Comparison of ENCODE assay signal across 18 cellular contexts in the genomic region with DNA sequence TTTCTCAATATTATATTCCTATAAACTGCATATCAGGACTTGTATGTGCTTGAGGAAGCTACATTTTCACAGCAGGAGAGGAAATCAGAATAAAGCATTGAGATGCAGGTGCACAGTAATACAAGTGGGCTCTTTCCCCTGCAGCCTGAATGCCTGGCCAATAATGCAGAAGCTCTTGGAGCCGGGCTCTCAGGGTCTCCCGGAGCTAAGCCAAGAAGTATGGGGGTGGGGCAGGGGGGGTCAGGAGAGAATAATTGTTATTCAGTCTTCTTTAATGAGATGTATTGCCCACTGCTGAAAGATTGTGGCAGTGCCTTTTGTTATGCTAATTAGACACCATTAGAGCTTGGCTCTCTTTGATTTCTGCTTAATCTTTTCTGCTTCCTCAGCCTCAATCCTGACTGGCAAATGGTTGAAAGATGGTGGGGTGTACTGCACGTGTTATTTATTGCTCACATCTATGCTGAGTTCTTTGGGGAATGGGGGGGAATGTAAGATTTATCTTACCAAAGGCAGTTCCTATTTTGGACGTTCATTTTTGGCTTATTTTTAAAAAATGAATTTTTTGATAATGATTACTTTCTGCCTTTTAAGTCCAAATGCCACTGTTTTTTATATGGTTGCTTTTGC.
A peak's percentile ranks its signal among the peaks of the same experiment; 100 is the strongest.
DNase-seq lines count a peak whose midpoint lies in the region; ATAC-seq, FAIRE-seq and TF ChIP-seq lines count a peak whose summit lies in the region.
"Had no signal": no experiment of that assay in that cellular context is flagged by ENCODE, and none has a peak within 500 bp of the region (broad histone marks: within the 10 kb centered on the region; RNA-seq: fewer than 3 reads in every experiment).

No MANE protein-coding gene starts in this region.

- H2AK5ac ChIP-seq in H9 (ENCODE audit: insufficient read length, low read length): no peak overlapping the region

- no peak overlapping the region for H2BK5ac ChIP-seq in H9 (ENCODE audit: insufficient read length, low read length)

- H2BK20ac ChIP-seq in H9 (ENCODE audit: low read depth, low read length, poor library complexity, severe bottlenecking): no peak overlapping the region

- no peak overlapping the region for H4K5ac ChIP-seq in H9 (ENCODE audit: insufficient read length, low read depth, low read length)

- no peak overlapping the region for H2BK12ac ChIP-seq in H9 (ENCODE audit: insufficient read length, low read depth, low read length)

- no peak overlapping the region for H2BK15ac ChIP-seq in H9 (ENCODE audit: low read depth, low read length)

- TF ChIP-seq CTCF in H9 (conservative IDR thresholded peaks at IDR 0.05): no peak

- H3K27ac Mint-ChIP-seq in H9: peak overlapping the region; percentile 73 to 97 (median 96); a peak in 5 of 7 replicates
- H3K27ac Mint-ChIP-seq in CD8-positive, alpha-beta memory T cell: no peak overlapping the region
- H3K27ac Mint-ChIP-seq in activated T-cell treated with anti-CD3 and anti-CD28 coated beads, Interleukin-2, amount 50 U/mL, for 72 hours: no peak overlapping the region
- H3K27ac Mint-ChIP-seq: IgD-negative memory B cell; stimulated activated naive CD8-positive, alpha-beta T cell treated with anti-CD3 and anti-CD28 coated beads, Interleukin-15, amount 100 ng/mL, for 72 hours had no signal

- no peaks in the 10 kb centered on the region; the same call in 1 of the 2 replicates for H3K79me2 ChIP-seq in H9 (ENCODE audit: insufficient read depth, low read length)

- DNase-seq in H9 (peak; percentile 90), NCI-H146 treated with DMSO at 0.1 percent for 48 hours (lab: John Stamatoyannopoulos, UW; ENCODE audit: unreplicated experiment) (peak; percentile 94), NCI-H748 (lab: John Stamatoyannopoulos, UW; ENCODE audit: unreplicated experiment) (peak; percentile 97), iPS-NIHi11 (ENCODE audit: low spot score) (peak; percentile 78), frontal cortex (ENCODE audit: low spot score in 2 of 2) (no peak)
- DNase-seq in CD8-positive, alpha-beta memory T cell: no peak
- DNase-seq in activated T-cell treated with anti-CD3 and anti-CD28 coated beads, Interleukin-2, amount 50 U/mL, for 72 hours: no peak
- DNase-seq: aorta; left ventricle myocardium superior; psoas muscle; stimulated activated naive CD8-positive, alpha-beta T cell treated with anti-CD3 and anti-CD28 coated beads, Interleukin-15, amount 100 ng/mL, for 72 hours had no signal

- H3K56ac ChIP-seq in H9 (ENCODE audit: insufficient read length, low read depth, low read length): no peak overlapping the region

- H3K9me3 ChIP-seq in H9 (ENCODE audit: control insufficient read depth, low read depth, low read length): peaks cover 3% of the 10 kb centered on the region
- no peaks in the 10 kb centered on the region for H3K9me3 ChIP-seq in CD8-positive, alpha-beta memory T cell (ENCODE audit: low read length)
- H3K9me3 ChIP-seq: psoas muscle had no signal

- peaks cover 62 to 72% of the 10 kb centered on the region in 2 experiments for H3K4me1 Mint-ChIP-seq in H9
- H3K4me1 Mint-ChIP-seq in CD8-positive, alpha-beta memory T cell: peaks cover 14 to 19% (median 17%) of the 10 kb centered on the region in 3 donors
- peaks cover 15% of the 10 kb centered on the region for H3K4me1 Mint-ChIP-seq in activated T-cell treated with anti-CD3 and anti-CD28 coated beads, Interleukin-2, amount 50 U/mL, for 72 hours (ENCODE audit: low read depth)
- H3K4me1 Mint-ChIP-seq: stimulated activated naive CD8-positive, alpha-beta T cell treated with anti-CD3 and anti-CD28 coated beads, Interleukin-15, amount 100 ng/mL, for 72 hours had no signal

- peak overlapping the region; percentile 16 to 46; a peak in 3 of 5 replicates for H3K4me3 Mint-ChIP-seq in H9
- no peak overlapping the region for H3K4me3 Mint-ChIP-seq in CD8-positive, alpha-beta memory T cell
- H3K4me3 Mint-ChIP-seq in activated T-cell treated with anti-CD3 and anti-CD28 coated beads, Interleukin-2, amount 50 U/mL, for 72 hours: no peak overlapping the region
- H3K4me3 Mint-ChIP-seq: activated T-helper 17 cell treated with anti-CD3 and anti-CD28 coated beads, Interleukin-2, amount 50 U/mL, for 72 hours; IgD-negative memory B cell; stimulated activated naive CD8-positive, alpha-beta T cell treated with anti-CD3 and anti-CD28 coated beads, Interleukin-15, amount 100 ng/mL, for 72 hours had no signal

- no peak overlapping the region for H3T11ph ChIP-seq in H9 (ENCODE audit: low read length)

- H4K8ac ChIP-seq in H9 (replicated peaks; ENCODE audit: insufficient read length, low read depth, low read length): no peak overlapping the region

- H3K4ac ChIP-seq in H9 (ENCODE audit: low read depth, low read length): no peak overlapping the region

- H3K23me2 ChIP-seq in H9 (ENCODE audit: insufficient read length, low read depth, low read length, poor library complexity, severe bottlenecking): no peaks in the 10 kb centered on the region

- H3K9ac ChIP-seq in H9 (ENCODE audit: extremely low read depth, insufficient read length, low read length): no peak overlapping the region

- no peak overlapping the region for H4K91ac ChIP-seq in H9 (ENCODE audit: insufficient read length, low read depth, low read length)

- H3K4me2 ChIP-seq in H9 (ENCODE audit: insufficient read depth, insufficient read length, low read length): peak overlapping the region; percentile 14

- no peak overlapping the region for H3K14ac ChIP-seq in H9 (ENCODE audit: insufficient read depth, low read length)

- peaks cover 11% of the 10 kb centered on the region; the same call in 1 of the 2 replicates for H3K4me1 ChIP-seq in H9 (ENCODE audit: insufficient read depth, low read length)
- no peaks in the 10 kb centered on the region for H3K4me1 ChIP-seq in CD8-positive, alpha-beta memory T cell (ENCODE audit: insufficient read depth, low read length)

- no peak overlapping the region for H2BK120ac ChIP-seq in H9 (ENCODE audit: low read depth, low read length, poor library complexity, severe bottlenecking)

- no peak overlapping the region for H2AFZ ChIP-seq in H9 (ENCODE audit: low read length)

- no peaks in the 10 kb centered on the region for H3K36me3 ChIP-seq in CD8-positive, alpha-beta memory T cell (ENCODE audit: insufficient read depth, low read length)
- H3K36me3 ChIP-seq: esophagus muscularis mucosa had no signal

- H3K9me3 Mint-ChIP-seq in H9: peaks cover 3 to 4% of the 10 kb centered on the region in 2 experiments; a peak in 4 of 5 replicates
- peaks cover 0 to under 1% (median 0%) of the 10 kb centered on the region in 5 donors for H3K9me3 Mint-ChIP-seq in CD8-positive, alpha-beta memory T cell
- H3K9me3 Mint-ChIP-seq in activated T-cell treated with anti-CD3 and anti-CD28 coated beads, Interleukin-2, amount 50 U/mL, for 72 hours: no peaks in the 10 kb centered on the region
- H3K9me3 Mint-ChIP-seq: activated T-helper 17 cell treated with anti-CD3 and anti-CD28 coated beads, Interleukin-2, amount 50 U/mL, for 72 hours; stimulated activated naive CD8-positive, alpha-beta T cell treated with anti-CD3 and anti-CD28 coated beads, Interleukin-15, amount 100 ng/mL, for 72 hours had no signal

- CTCF ChIA-PET in CD8-positive, alpha-beta memory T cell (lab: Charles Lee): no interaction called here

- no peak overlapping the region for H3K23ac ChIP-seq in H9 (ENCODE audit: insufficient read length, low read depth, low read length)

- H3K18ac ChIP-seq in H9 (ENCODE audit: insufficient read length, low read depth, low read length): no peak overlapping the region

- ATAC-seq in GM21381 (IDR thresholded peaks at IDR 0.05; ENCODE audit: unreplicated experiment): no peak
- no peak for ATAC-seq in activated T-cell treated with anti-CD3 and anti-CD28 coated beads, Interleukin-2, amount 50 U/mL, for 72 hours (replicated peaks in 1 of 2)
- ATAC-seq: left ventricle myocardium superior; psoas muscle; SK-N-SH treated with all-trans-retinoic acid at 6 μM for 48 hours; stimulated activated naive CD8-positive, alpha-beta T cell treated with anti-CD3 and anti-CD28 coated beads, Interleukin-15, amount 100 ng/mL, for 72 hours had no signal

- POLR2A ChIA-PET in CD8-positive, alpha-beta memory T cell (lab: Charles Lee): no interaction called here

- no peak for FAIRE-seq in frontal cortex (lab: Jason Lieb, UNC)
- FAIRE-seq: TTC549, urothelium cell line had no signal

- H3K27me3 Mint-ChIP-seq in H9 (ENCODE audit: low read depth): no peaks in the 10 kb centered on the region
- no peaks in the 10 kb centered on the region for H3K27me3 Mint-ChIP-seq in CD8-positive, alpha-beta memory T cell
- no peaks in the 10 kb centered on the region for H3K27me3 Mint-ChIP-seq in activated T-cell treated with anti-CD3 and anti-CD28 coated beads, Interleukin-2, amount 50 U/mL, for 72 hours (ENCODE audit: low read depth)
- H3K27me3 Mint-ChIP-seq: activated T-helper 17 cell treated with anti-CD3 and anti-CD28 coated beads, Interleukin-2, amount 50 U/mL, for 72 hours; IgD-negative memory B cell; stimulated activated naive CD8-positive, alpha-beta T cell treated with anti-CD3 and anti-CD28 coated beads, Interleukin-15, amount 100 ng/mL, for 72 hours had no signal

- H3K36me3 Mint-ChIP-seq in H9 (ENCODE audit: insufficient read depth in 1 of 3, low read depth in 3 of 3): peaks cover 1 to 15% (median 3%) of the 10 kb centered on the region in 3 experiments
- peaks cover 4 to 12% (median 6%) of the 10 kb centered on the region in 3 donors for H3K36me3 Mint-ChIP-seq in CD8-positive, alpha-beta memory T cell
- peaks cover 0 to 1% of the 10 kb centered on the region in 2 donors for H3K36me3 Mint-ChIP-seq in activated T-cell treated with anti-CD3 and anti-CD28 coated beads, Interleukin-2, amount 50 U/mL, for 72 hours (ENCODE audit: insufficient read depth in 2 of 2)

- no peak overlapping the region for H3K27ac ChIP-seq in H9 (ENCODE audit: insufficient read length, low read depth, low read length)
- H3K27ac ChIP-seq in CD8-positive, alpha-beta memory T cell (ENCODE audit: low read depth, low read length): no peak overlapping the region
- H3K27ac ChIP-seq: esophagus muscularis mucosa, psoas muscle had no signal

- H3K27me3 ChIP-seq in H9 (ENCODE audit: insufficient read depth, low read length): no peaks in the 10 kb centered on the region
- no peaks in the 10 kb centered on the region for H3K27me3 ChIP-seq in CD8-positive, alpha-beta memory T cell (ENCODE audit: insufficient read depth, low read length, poor library complexity, severe bottlenecking)
- H3K27me3 ChIP-seq: esophagus muscularis mucosa had no signal

- no peak overlapping the region for H3K4me3 ChIP-seq in CD8-positive, alpha-beta memory T cell (ENCODE audit: low read length)
- H3K4me3 ChIP-seq: esophagus muscularis mucosa, psoas muscle had no signal

- H3K79me1 ChIP-seq in H9 (ENCODE audit: insufficient read depth, low read depth, low read length, poor library complexity, severe bottlenecking): no peaks in the 10 kb centered on the region

- WGBS in H9 (ENCODE audit: extremely low coverage, insufficient read length, low lambda C conversion rate): no CpG with 5 or more reads among the region's 4 CpGs

- H4K20me1 ChIP-seq in H9 (ENCODE audit: control insufficient read depth, insufficient read depth, insufficient read length): no peaks in the 10 kb centered on the region

Comparison
In these comparisons a context has a peak if more than half of its experiments do, and no peak if none do; other contexts are left out.
1. DNase-seq: peak in H9 (single experiment), NCI-H146 treated with DMSO at 0.1 percent for 48 hours (single experiment), NCI-H748 (single experiment) and iPS-NIHi11 (single experiment); none in frontal cortex (0 of 2), CD8-positive, alpha-beta memory T cell (0 of 5) and activated T-cell treated with anti-CD3 and anti-CD28 coated beads, Interleukin-2, amount 50 U/mL, for 72 hours (0 of 2).
2. H3K27ac Mint-ChIP-seq: peak in H9 (3 of 3); none in CD8-positive, alpha-beta memory T cell (0 of 8) and activated T-cell treated with anti-CD3 and anti-CD28 coated beads, Interleukin-2, amount 50 U/mL, for 72 hours (single experiment).
3. H3K4me3 Mint-ChIP-seq: peak in H9 (2 of 2); none in CD8-positive, alpha-beta memory T cell (0 of 7) and activated T-cell treated with anti-CD3 and anti-CD28 coated beads, Interleukin-2, amount 50 U/mL, for 72 hours (0 of 2).